ENCODE assay signal across 8 cellular contexts in the genomic region with DNA sequence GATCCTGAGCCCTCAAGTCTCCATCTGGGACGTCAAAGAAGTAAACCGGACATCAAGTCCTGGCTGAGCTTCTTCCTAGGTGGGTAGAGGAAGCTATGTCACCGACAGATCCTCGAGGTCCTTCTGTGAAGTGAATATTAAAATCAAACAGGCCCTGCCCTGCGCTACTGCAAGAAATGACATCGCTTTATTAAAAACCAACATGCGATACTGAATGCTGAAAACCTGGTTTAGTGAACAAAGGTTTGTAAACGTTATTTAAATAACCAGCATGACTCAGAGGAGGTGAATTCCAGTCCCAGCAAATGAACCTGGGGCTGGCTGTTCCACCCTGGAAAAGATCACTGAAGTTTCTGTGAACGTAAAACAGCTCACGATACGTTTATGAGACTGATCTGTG. TPM values are rescaled to one million over a fixed set of nuclear protein-coding genes. Genes with fewer than 3 reads are reported as not detected.
A peak's percentile ranks its signal among the peaks of the same experiment; 100 is the strongest.
DNase-seq lines count a peak whose midpoint lies in the region; ATAC-seq and TF ChIP-seq lines count a peak whose summit lies in the region.

No MANE protein-coding gene starts in this region.

- CTCF ChIA-PET in CD4-positive, alpha-beta T cell (lab: Charles Lee) = interaction anchor here (2.8 kb wide), 1 partner anchor 63 kb away, joined by 23 read pairs; the partner anchor contains the start of gene FBXO7
- CTCF ChIA-PET in activated CD4-positive, alpha-beta memory T cell treated with anti-CD3 and anti-CD28 coated beads, Interleukin-2, amount 10 ng/mL, durations not matched to agents 7 days and 5 days (lab: Charles Lee) = interaction anchor here (0.9 to 3.1 kb wide), 10 partner anchors 10 to 269 kb away, joined by 3 to 38 read pairs (median 6); partner anchors contain the start of gene FBXO7

- ATAC-seq in CD4-positive, alpha-beta T cell (ENCODE audit: poor library complexity) = peak; percentile 36
- ATAC-seq in HG02840 (IDR thresholded peaks at IDR 0.05; ENCODE audit: low FRiP score, unreplicated experiment) (peak; percentile 2), right cardiac atrium (peak in 1 of 2 donors; percentile 5), gastrocnemius medialis (peak; percentile 13 to 55), GM18505 (IDR thresholded peaks at IDR 0.05; ENCODE audit: unreplicated experiment) (no peak)

- H3K4me1 Mint-ChIP-seq in CD4-positive, alpha-beta T cell (ENCODE audit: low read depth) = peaks cover 56% of the 10 kb centered on the region
- peaks cover 56% of the 10 kb centered on the region for H3K4me1 Mint-ChIP-seq in activated CD4-positive, alpha-beta memory T cell treated with anti-CD3 and anti-CD28 coated beads, Interleukin-2, amount 10 ng/mL, durations not matched to agents 7 days and 5 days

- H3K27me3 Mint-ChIP-seq in CD4-positive, alpha-beta T cell = peaks cover 4% of the 10 kb centered on the region
- peaks cover 3% of the 10 kb centered on the region for H3K27me3 Mint-ChIP-seq in activated CD4-positive, alpha-beta memory T cell treated with anti-CD3 and anti-CD28 coated beads, Interleukin-2, amount 10 ng/mL, durations not matched to agents 7 days and 5 days

- H3K27ac Mint-ChIP-seq in CD4-positive, alpha-beta T cell = peak overlapping the region; percentile 85
- H3K27ac Mint-ChIP-seq in activated CD4-positive, alpha-beta memory T cell treated with anti-CD3 and anti-CD28 coated beads, Interleukin-2, amount 10 ng/mL, durations not matched to agents 7 days and 5 days = peak overlapping the region; percentile 87

- peak overlapping the region; percentile 76 for H3K27ac ChIP-seq in CD4-positive, alpha-beta T cell (ENCODE audit: low read depth, low read length)
- H3K27ac ChIP-seq in right cardiac atrium (ENCODE audit: low read length) (no peak overlapping the region), gastrocnemius medialis (peak overlapping the region; percentile 77 to 85 (median 80))

- peaks cover 6% of the 10 kb centered on the region for H3K4me1 ChIP-seq in right cardiac atrium (ENCODE audit: control insufficient read depth, insufficient read depth, low read length)
- peaks cover 11 to 27% of the 10 kb centered on the region in 2 donors for H3K4me1 ChIP-seq in gastrocnemius medialis

- in situ Hi-C loops in gastrocnemius medialis (cut with MboI; ENCODE audit: low sequenced_read_pairs in 4 of 4) = loop anchor here in 2 of 4 donors (5.0 kb wide), 2 partner anchors 61 to 66 kb away; partner anchors contain the start of gene FBXO7 (in 1 of the 2)
- in situ Hi-C loops in G401 (cut with HindIII; ENCODE audit: low sequenced_read_pairs) = no loop called here

- POLR2A ChIA-PET in CD4-positive, alpha-beta T cell (lab: Charles Lee) = interaction anchor here (1.2 to 2.7 kb wide), 3 partner anchors 10 to 63 kb away, joined by 3 to 29 read pairs (median 5); partner anchors contain the start of gene FBXO7
- POLR2A ChIA-PET in activated CD4-positive, alpha-beta memory T cell treated with anti-CD3 and anti-CD28 coated beads, Interleukin-2, amount 10 ng/mL, durations not matched to agents 7 days and 5 days (lab: Charles Lee) = interaction anchor here (0.6 to 3.8 kb wide), 7 partner anchors 9 to 1204 kb away, joined by 3 to 54 read pairs (median 4); partner anchors contain the start of gene FBXO7

- intact Hi-C loops in CD4-positive, alpha-beta T cell (cut with DNase I, micrococcal nuclease) = loop anchor here in 1 of 2 experiments (2.0 to 10.0 kb wide), 3 partner anchors 275 to 747 kb away; partner anchors contain the start of genes DEPDC5, PISD and PRR14L
- intact Hi-C loops in right cardiac atrium (cut with DNase I) = loop anchor here in 1 of 4 donors (10.0 kb wide), 1 partner anchor 63 kb away; the partner anchor contains the start of gene FBXO7
- intact Hi-C loops in gastrocnemius medialis (cut with DNase I; ENCODE audit: low total_unique reads) = loop anchor here (5.0 kb wide), 2 partner anchors 586 to 659 kb away; partner anchors contain the start of genes DEPDC5 and PRR14L

- H3K27me3 ChIP-seq in CD4-positive, alpha-beta T cell (ENCODE audit: control insufficient read depth, insufficient read depth, low read length) = no peaks in the 10 kb centered on the region
- H3K27me3 ChIP-seq in right cardiac atrium (ENCODE audit: control insufficient read depth, insufficient read depth) (no peaks in the 10 kb centered on the region), gastrocnemius medialis (no peaks in the 10 kb centered on the region)

- no peak for TF ChIP-seq CTCF in CD4-positive, alpha-beta T cell (IDR thresholded peaks at IDR 0.05)
- no peak for TF ChIP-seq CTCF in gastrocnemius medialis (IDR thresholded peaks at IDR 0.05 in 4 of 5, conservative IDR thresholded peaks at IDR 0.05 in 1 of 5)

- no peaks in the 10 kb centered on the region for H3K9me3 Mint-ChIP-seq in CD4-positive, alpha-beta T cell
- no peaks in the 10 kb centered on the region for H3K9me3 Mint-ChIP-seq in activated CD4-positive, alpha-beta memory T cell treated with anti-CD3 and anti-CD28 coated beads, Interleukin-2, amount 10 ng/mL, durations not matched to agents 7 days and 5 days

- 2% methylated on average over 11 of the region's 11 CpGs for WGBS in right cardiac atrium

- H3K4me3 Mint-ChIP-seq in CD4-positive, alpha-beta T cell = peak overlapping the region; percentile 98
- H3K4me3 Mint-ChIP-seq in activated CD4-positive, alpha-beta memory T cell treated with anti-CD3 and anti-CD28 coated beads, Interleukin-2, amount 10 ng/mL, durations not matched to agents 7 days and 5 days = peak overlapping the region; percentile 96

- peak in 1 of 10 experiments; percentile 8 for DNase-seq in CD4-positive, alpha-beta T cell
- no peak for DNase-seq in activated CD4-positive, alpha-beta memory T cell treated with anti-CD3 and anti-CD28 coated beads, Interleukin-2, amount 10 ng/mL, durations not matched to agents 7 days and 5 days
- DNase-seq in right cardiac atrium (no peak), gastrocnemius medialis (no peak), NCI-H510A (lab: John Stamatoyannopoulos, UW) (no peak), G401 (ENCODE audit: low spot score) (no peak)

- H3K4me3 ChIP-seq in right cardiac atrium (ENCODE audit: low read length) (peak overlapping the region; percentile 100), gastrocnemius medialis (peak overlapping the region; percentile 91 to 96 (median 92))

- TF ChIP-seq POLR2A in gastrocnemius medialis (IDR thresholded peaks at IDR 0.05) = no peak
- no peak for TF ChIP-seq POLR2A in GM18505 (IDR thresholded peaks at IDR 0.05; ENCODE audit: borderline replicate concordance, extremely low read depth, insufficient read depth, insufficient read length)

- H3K9me3 ChIP-seq in CD4-positive, alpha-beta T cell (ENCODE audit: control insufficient read depth, low read length) = no peaks in the 10 kb centered on the region
- H3K9me3 ChIP-seq in right cardiac atrium (ENCODE audit: control insufficient read depth, low read length) = no peaks in the 10 kb centered on the region
- no peaks in the 10 kb centered on the region for H3K9me3 ChIP-seq in gastrocnemius medialis

- H3K36me3 Mint-ChIP-seq in CD4-positive, alpha-beta T cell (ENCODE audit: low read depth) = peaks cover 52% of the 10 kb centered on the region
- H3K36me3 Mint-ChIP-seq in activated CD4-positive, alpha-beta memory T cell treated with anti-CD3 and anti-CD28 coated beads, Interleukin-2, amount 10 ng/mL, durations not matched to agents 7 days and 5 days (ENCODE audit: low read depth) = peaks cover 36% of the 10 kb centered on the region

- H3K36me3 ChIP-seq in gastrocnemius medialis = peaks cover 0 to 23% of the 10 kb centered on the region in 2 donors

RNA-seq across cellular contexts. Expression of gene RTCB, which starts 0.7 kb away (rescaled TPM):
- total RNA-seq in CD4-positive, alpha-beta T cell = 10 to 100 TPM; 30.1 to 36.0 TPM
- total RNA-seq in activated CD4-positive, alpha-beta memory T cell treated with anti-CD3 and anti-CD28 coated beads, Interleukin-2, amount 10 ng/mL, durations not matched to agents 7 days and 5 days = 10 to 100 TPM; 58.3 to 61.6 TPM
- total RNA-seq in right cardiac atrium (10 to 100 TPM; 47.3 to 50.2 (median 48.4) TPM), gastrocnemius medialis (10 to 100 TPM; 53.7 to 76.4 (median 56.6) TPM)
- polyA plus RNA-seq in right cardiac atrium = 35.2 TPM
- 181 and 217 TPM in 2 replicates for total RNA-seq in G401 (2014; rRNA removed; shearing (Covaris generic))

RNA-seq across cellular contexts. Expression of gene BPIFC, which starts 52.9 kb away (rescaled TPM):
- total RNA-seq in CD4-positive, alpha-beta T cell = not detected
- total RNA-seq in activated CD4-positive, alpha-beta memory T cell treated with anti-CD3 and anti-CD28 coated beads, Interleukin-2, amount 10 ng/mL, durations not matched to agents 7 days and 5 days = not detected
- not detected for total RNA-seq in right cardiac atrium
- not detected for polyA plus RNA-seq in right cardiac atrium
- total RNA-seq in gastrocnemius medialis = not detected
- total RNA-seq in G401 (2014; rRNA removed; shearing (Covaris generic)) = not detected in 2 replicates

RNA-seq across cellular contexts. Expression of gene RFPL3, which starts 53.7 kb away (rescaled TPM):
- total RNA-seq in CD4-positive, alpha-beta T cell = not detected
- not detected for total RNA-seq in activated CD4-positive, alpha-beta memory T cell treated with anti-CD3 and anti-CD28 coated beads, Interleukin-2, amount 10 ng/mL, durations not matched to agents 7 days and 5 days
- total RNA-seq in right cardiac atrium = not detected
- polyA plus RNA-seq in right cardiac atrium = not detected
- total RNA-seq in gastrocnemius medialis = not detected
- total RNA-seq in G401 (2014; rRNA removed; shearing (Covaris generic)) = not detected in 2 replicates
